Comparison of ENCODE assay signal across 1 cellular context in the genomic region with DNA sequence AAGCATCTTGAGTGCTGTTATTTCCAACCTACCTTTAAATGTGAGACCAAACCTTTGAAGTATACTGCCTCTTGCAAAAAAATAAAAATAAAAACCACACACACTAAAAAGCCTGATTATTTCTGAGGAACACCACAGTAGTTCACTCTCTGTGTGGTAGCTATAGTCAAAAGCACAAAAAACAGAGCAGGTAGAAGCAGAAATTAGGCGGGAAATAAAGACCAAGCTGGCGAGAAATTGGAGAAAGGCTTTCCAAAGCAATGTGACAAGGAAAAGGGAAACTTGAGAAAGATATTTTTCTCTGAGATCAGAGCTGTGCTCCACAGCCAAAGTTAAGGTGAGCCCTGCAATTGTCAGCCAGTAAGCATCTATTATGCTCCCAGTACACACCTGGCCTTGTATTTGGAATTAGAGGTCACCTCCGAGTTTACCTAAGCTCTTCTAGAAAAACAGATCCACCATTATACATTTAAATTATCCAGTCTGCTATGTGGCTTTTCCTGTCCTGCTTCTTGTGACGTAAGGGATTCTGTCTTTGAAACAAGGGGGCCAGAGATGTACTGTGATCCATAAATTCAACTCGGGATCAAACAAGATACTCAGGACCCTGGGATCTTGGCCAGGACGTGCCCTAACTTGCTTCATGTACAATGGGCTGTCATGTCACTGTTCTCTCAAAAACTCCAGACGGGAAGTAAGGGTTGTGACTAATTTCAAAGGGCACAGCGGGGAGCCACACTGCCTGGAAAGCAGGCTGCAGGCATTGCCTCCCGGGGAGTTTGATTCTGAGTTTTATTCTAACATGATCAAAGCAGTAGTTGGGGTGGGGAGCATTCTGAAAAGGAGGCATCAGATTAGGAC.
TF ChIP-seq lines count a peak whose summit lies in the region.

No MANE protein-coding gene starts in this region.

TF ChIP-seq in GM23338, 12 proteins besides CTCF, POLR2A, EP300 and RAD21 (continued from another document):
- TF ChIP-seq, protein P1, sequence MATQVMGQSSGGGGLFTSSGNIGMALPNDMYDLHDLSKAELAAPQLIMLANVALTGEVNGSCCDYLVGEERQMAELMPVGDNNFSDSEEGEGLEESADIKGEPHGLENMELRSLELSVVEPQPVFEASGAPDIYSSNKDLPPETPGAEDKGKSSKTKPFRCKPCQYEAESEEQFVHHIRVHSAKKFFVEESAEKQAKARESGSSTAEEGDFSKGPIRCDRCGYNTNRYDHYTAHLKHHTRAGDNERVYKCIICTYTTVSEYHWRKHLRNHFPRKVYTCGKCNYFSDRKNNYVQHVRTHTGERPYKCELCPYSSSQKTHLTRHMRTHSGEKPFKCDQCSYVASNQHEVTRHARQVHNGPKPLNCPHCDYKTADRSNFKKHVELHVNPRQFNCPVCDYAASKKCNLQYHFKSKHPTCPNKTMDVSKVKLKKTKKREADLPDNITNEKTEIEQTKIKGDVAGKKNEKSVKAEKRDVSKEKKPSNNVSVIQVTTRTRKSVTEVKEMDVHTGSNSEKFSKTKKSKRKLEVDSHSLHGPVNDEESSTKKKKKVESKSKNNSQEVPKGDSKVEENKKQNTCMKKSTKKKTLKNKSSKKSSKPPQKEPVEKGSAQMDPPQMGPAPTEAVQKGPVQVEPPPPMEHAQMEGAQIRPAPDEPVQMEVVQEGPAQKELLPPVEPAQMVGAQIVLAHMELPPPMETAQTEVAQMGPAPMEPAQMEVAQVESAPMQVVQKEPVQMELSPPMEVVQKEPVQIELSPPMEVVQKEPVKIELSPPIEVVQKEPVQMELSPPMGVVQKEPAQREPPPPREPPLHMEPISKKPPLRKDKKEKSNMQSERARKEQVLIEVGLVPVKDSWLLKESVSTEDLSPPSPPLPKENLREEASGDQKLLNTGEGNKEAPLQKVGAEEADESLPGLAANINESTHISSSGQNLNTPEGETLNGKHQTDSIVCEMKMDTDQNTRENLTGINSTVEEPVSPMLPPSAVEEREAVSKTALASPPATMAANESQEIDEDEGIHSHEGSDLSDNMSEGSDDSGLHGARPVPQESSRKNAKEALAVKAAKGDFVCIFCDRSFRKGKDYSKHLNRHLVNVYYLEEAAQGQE (IDR thresholded peaks at IDR 0.05; ENCODE audit: unreplicated experiment) = no peak
- TF ChIP-seq EZH2 (IDR thresholded peaks at IDR 0.05; ENCODE audit: low read depth, unreplicated experiment) (no peak), JUNB (IDR thresholded peaks at IDR 0.05; ENCODE audit: unreplicated experiment) (no peak), EZH2phosphoT487 (IDR thresholded peaks at IDR 0.05; ENCODE audit: unreplicated experiment) (no peak), STAT1 (IDR thresholded peaks at IDR 0.05; ENCODE audit: unreplicated experiment) (no peak), CREB1 (CRISPR knock-in tag; IDR thresholded peaks at IDR 0.05; ENCODE audit: low read depth) (no peak), ZNF331 (CRISPR knock-in tag; IDR thresholded peaks at IDR 0.05; ENCODE audit: low read depth) (no peak), ETS1 (IDR thresholded peaks at IDR 0.05) (no peak)
- TF ChIP-seq, protein P2, sequence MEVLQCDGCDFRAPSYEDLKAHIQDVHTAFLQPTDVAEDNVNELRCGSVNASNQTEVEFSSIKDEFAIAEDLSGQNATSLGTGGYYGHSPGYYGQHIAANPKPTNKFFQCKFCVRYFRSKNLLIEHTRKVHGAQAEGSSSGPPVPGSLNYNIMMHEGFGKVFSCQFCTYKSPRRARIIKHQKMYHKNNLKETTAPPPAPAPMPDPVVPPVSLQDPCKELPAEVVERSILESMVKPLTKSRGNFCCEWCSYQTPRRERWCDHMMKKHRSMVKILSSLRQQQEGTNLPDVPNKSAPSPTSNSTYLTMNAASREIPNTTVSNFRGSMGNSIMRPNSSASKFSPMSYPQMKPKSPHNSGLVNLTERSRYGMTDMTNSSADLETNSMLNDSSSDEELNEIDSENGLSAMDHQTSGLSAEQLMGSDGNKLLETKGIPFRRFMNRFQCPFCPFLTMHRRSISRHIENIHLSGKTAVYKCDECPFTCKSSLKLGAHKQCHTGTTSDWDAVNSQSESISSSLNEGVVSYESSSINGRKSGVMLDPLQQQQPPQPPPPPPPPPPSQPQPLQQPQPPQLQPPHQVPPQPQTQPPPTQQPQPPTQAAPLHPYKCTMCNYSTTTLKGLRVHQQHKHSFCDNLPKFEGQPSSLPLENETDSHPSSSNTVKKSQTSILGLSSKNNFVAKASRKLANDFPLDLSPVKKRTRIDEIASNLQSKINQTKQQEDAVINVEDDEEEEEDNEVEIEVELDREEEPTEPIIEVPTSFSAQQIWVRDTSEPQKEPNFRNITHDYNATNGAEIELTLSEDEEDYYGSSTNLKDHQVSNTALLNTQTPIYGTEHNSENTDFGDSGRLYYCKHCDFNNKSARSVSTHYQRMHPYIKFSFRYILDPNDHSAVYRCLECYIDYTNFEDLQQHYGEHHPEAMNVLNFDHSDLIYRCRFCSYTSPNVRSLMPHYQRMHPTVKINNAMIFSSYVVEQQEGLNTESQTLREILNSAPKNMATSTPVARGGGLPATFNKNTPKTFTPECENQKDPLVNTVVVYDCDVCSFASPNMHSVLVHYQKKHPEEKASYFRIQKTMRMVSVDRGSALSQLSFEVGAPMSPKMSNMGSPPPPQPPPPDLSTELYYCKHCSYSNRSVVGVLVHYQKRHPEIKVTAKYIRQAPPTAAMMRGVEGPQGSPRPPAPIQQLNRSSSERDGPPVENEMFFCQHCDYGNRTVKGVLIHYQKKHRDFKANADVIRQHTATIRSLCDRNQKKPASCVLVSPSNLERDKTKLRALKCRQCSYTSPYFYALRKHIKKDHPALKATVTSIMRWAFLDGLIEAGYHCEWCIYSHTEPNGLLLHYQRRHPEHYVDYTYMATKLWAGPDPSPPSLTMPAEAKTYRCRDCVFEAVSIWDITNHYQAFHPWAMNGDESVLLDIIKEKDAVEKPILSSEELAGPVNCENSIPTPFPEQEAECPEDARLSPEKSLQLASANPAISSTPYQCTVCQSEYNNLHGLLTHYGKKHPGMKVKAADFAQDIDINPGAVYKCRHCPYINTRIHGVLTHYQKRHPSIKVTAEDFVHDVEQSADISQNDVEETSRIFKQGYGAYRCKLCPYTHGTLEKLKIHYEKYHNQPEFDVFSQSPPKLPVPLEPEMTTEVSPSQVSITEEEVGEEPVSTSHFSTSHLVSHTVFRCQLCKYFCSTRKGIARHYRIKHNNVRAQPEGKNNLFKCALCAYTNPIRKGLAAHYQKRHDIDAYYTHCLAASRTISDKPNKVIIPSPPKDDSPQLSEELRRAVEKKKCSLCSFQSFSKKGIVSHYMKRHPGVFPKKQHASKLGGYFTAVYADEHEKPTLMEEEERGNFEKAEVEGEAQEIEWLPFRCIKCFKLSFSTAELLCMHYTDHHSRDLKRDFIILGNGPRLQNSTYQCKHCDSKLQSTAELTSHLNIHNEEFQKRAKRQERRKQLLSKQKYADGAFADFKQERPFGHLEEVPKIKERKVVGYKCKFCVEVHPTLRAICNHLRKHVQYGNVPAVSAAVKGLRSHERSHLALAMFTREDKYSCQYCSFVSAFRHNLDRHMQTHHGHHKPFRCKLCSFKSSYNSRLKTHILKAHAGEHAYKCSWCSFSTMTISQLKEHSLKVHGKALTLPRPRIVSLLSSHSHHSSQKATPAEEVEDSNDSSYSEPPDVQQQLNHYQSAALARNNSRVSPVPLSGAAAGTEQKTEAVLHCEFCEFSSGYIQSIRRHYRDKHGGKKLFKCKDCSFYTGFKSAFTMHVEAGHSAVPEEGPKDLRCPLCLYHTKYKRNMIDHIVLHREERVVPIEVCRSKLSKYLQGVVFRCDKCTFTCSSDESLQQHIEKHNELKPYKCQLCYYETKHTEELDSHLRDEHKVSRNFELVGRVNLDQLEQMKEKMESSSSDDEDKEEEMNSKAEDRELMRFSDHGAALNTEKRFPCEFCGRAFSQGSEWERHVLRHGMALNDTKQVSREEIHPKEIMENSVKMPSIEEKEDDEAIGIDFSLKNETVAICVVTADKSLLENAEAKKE (CRISPR knock-in tag; IDR thresholded peaks at IDR 0.05) = no peak
